Comparison of ENCODE assay signal across 30 cellular contexts in the genomic region with DNA sequence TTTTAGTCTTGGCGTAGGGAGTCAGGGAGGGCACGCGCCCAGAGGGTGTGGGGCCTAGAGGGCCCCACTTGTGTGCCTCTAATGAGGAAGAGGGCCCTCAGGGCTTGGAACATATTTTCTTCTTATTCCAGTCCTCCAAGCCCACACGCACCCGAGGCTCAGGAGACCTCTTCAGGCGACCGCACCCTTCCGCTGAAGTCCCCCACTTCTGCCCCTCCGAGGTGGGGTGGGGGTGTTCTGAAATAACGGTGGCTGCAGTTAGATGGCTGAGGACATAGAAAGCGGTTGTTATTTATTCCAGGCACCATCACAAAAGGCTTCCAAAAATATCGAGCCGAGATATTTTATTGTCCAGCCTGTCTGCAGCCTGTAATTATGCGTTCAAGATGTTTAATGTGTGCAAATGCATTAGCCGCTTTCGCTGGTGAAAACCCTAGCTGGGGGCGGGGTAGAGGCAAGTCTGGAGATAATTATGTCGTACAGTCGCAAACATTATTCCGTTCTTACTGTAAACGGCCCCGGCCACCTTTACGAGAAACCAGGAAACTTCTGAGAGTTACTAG. TPM values are rescaled to one million over a fixed set of nuclear protein-coding genes. Genes with fewer than 3 reads are reported as not detected.
A peak's percentile ranks its signal among the peaks of the same experiment; 100 is the strongest.
DNase-seq lines count a peak whose midpoint lies in the region; ATAC-seq and TF ChIP-seq lines count a peak whose summit lies in the region.
"Had no signal": no experiment of that assay in that cellular context is flagged by ENCODE, and none has a peak within 500 bp of the region (broad histone marks: within the 10 kb centered on the region; RNA-seq: fewer than 3 reads in every experiment).

No MANE protein-coding gene starts in this region.

- H3K4me2 ChIP-seq in MM.1S (ENCODE audit: low read depth, low read length) = no peak overlapping the region

- H3K9me3 ChIP-seq in left ventricle myocardium inferior (replicated peaks) = no peaks in the 10 kb centered on the region
- no peaks in the 10 kb centered on the region for H3K9me3 ChIP-seq in heart left ventricle
- no peaks in the 10 kb centered on the region for H3K9me3 ChIP-seq in upper lobe of right lung
- no peaks in the 10 kb centered on the region for H3K9me3 ChIP-seq in MM.1S (replicated peaks; ENCODE audit: insufficient read depth, low read length)
- H3K9me3 ChIP-seq: body of pancreas, heart right ventricle, tibial artery had no signal

- H3K4me3 ChIP-seq in left ventricle myocardium inferior = peak overlapping the region; percentile 25
- H3K4me3 ChIP-seq in heart left ventricle = no peak overlapping the region
- no peak overlapping the region for H3K4me3 ChIP-seq in upper lobe of right lung
- no peak overlapping the region for H3K4me3 ChIP-seq in MM.1S (ENCODE audit: low read length)
- H3K4me3 ChIP-seq: body of pancreas, heart right ventricle, tibial artery had no signal

- H3K9me2 ChIP-seq in MM.1S (replicated peaks; ENCODE audit: insufficient read depth, low read length) = no peaks in the 10 kb centered on the region

- intact Hi-C loops in left ventricle myocardium inferior (cut with micrococcal nuclease) (no loop called here), heart left ventricle (cut with DNase I) (loop anchor here in 8 of 10 donors (5.0 to 10.0 kb wide), 5 partner anchors 362 to 810 kb away; no protein-coding TSS in a partner anchor), upper lobe of right lung (cut with DNase I) (no loop called here)

- H3F3A ChIP-seq in MM.1S (ENCODE audit: insufficient read depth, low read length) = no peaks in the 10 kb centered on the region

- H3K36me3 ChIP-seq in left ventricle myocardium inferior (no peaks in the 10 kb centered on the region), heart left ventricle (no peaks in the 10 kb centered on the region), upper lobe of right lung (no peaks in the 10 kb centered on the region), MM.1S (replicated peaks; ENCODE audit: insufficient read depth, low read length) (no peaks in the 10 kb centered on the region)
- H3K36me3 ChIP-seq: heart right ventricle, tibial artery had no signal

- DNase-seq in left ventricle myocardium inferior (no peak), heart left ventricle (no peak), NCI-H748 (lab: John Stamatoyannopoulos, UW; ENCODE audit: unreplicated experiment) (peak; percentile 73), left kidney (ENCODE audit: low read depth, low spot score) (peak; percentile 48), upper lobe of right lung (peak; percentile 40), MM.1S (no peak), kidney glomerular epithelial cell (lab: John Stamatoyannopoulos, UW) (no peak)
- DNase-seq: activated B cell treated with CpG ODN at 0.5 μM for 24 hours; activated CD4-positive, alpha-beta T cell treated with anti-CD3 and anti-CD28 coated beads, Interleukin-2, amount 50 U/mL, for 4 hours; body of pancreas; C1 segment of cervical spinal cord; cerebellar nuclear complex; DMS79 treated with DMSO at 0.1 percent for 48 hours; HCEC 1CT; heart right ventricle; immature natural killer cell; IMR-90; NCI-H146; NCI-H82; OCI-M1; stimulated activated naive CD8-positive, alpha-beta T cell treated with anti-CD3 and anti-CD28 coated beads, Interleukin-15, amount 100 ng/mL, for 72 hours; T-helper 9 cell had no signal

- H3K79me2 ChIP-seq in MM.1S (ENCODE audit: low read length) = no peaks in the 10 kb centered on the region

- ATAC-seq in heart left ventricle = no peak
- no peak for ATAC-seq in upper lobe of right lung
- no peak for ATAC-seq in GM21619 (IDR thresholded peaks at IDR 0.05; ENCODE audit: unreplicated experiment)
- ATAC-seq: activated T-helper 17 cell treated with anti-CD3 and anti-CD28 coated beads, Interleukin-2, amount 50 U/mL, for 72 hours; body of pancreas had no signal

- H2AFZ ChIP-seq in MM.1S (ENCODE audit: low read length) = no peak overlapping the region

- H3K27me3 ChIP-seq in left ventricle myocardium inferior (ENCODE audit: low read depth) = peaks cover 100% of the 10 kb centered on the region
- H3K27me3 ChIP-seq in heart left ventricle = peaks cover 45 to 98% (median 76%) of the 10 kb centered on the region in 9 donors
- H3K27me3 ChIP-seq in upper lobe of right lung = peaks cover 85% of the 10 kb centered on the region
- H3K27me3 ChIP-seq in MM.1S (replicated peaks; ENCODE audit: insufficient read depth, low read length) = no peaks in the 10 kb centered on the region

- no peak for TF ChIP-seq CTCF in left ventricle myocardium inferior (IDR thresholded peaks at IDR 0.05; ENCODE audit: borderline replicate concordance)
- TF ChIP-seq CTCF in heart left ventricle (IDR thresholded peaks at IDR 0.05) = no peak
- TF ChIP-seq CTCF in upper lobe of right lung (IDR thresholded peaks at IDR 0.05) = no peak
- no peak for TF ChIP-seq CTCF in MM.1S (IDR thresholded peaks at IDR 0.05; ENCODE audit: low read length)

- no peak overlapping the region for H3K9ac ChIP-seq in MM.1S (ENCODE audit: low read length)

- H3K4me1 ChIP-seq in left ventricle myocardium inferior (peaks cover 20% of the 10 kb centered on the region), heart left ventricle (peaks cover 0 to 22% (median 7%) of the 10 kb centered on the region in 12 donors), upper lobe of right lung (peaks cover 12% of the 10 kb centered on the region), MM.1S (ENCODE audit: low read length) (no peaks in the 10 kb centered on the region)

- H3K27ac ChIP-seq in left ventricle myocardium inferior (replicated peaks) = no peak overlapping the region
- H3K27ac ChIP-seq in heart left ventricle = no peak overlapping the region
- no peak overlapping the region for H3K27ac ChIP-seq in upper lobe of right lung
- no peak overlapping the region for H3K27ac ChIP-seq in MM.1S (ENCODE audit: low read length)
- H3K27ac ChIP-seq: body of pancreas, epithelial cell of prostate, heart right ventricle, tibial artery had no signal

- 9 to 14% (median 12%) methylated on average over 23 of the region's 23 CpGs for WGBS in heart left ventricle, 4 donors

- no peak for TF ChIP-seq POLR2A in heart left ventricle (IDR thresholded peaks at IDR 0.05)

- no peaks in the 10 kb centered on the region for H4K20me1 ChIP-seq in MM.1S (ENCODE audit: insufficient read depth, low read length)

RNA-seq across cellular contexts. Expression of a gene that starts 12.8 kb away (rescaled TPM):
- total RNA-seq in left ventricle myocardium inferior = not detected
- not detected for total RNA-seq in heart left ventricle
- not detected for polyA plus RNA-seq in heart left ventricle
- total RNA-seq in upper lobe of right lung = not detected
- total RNA-seq: activated B cell treated with CpG ODN at 0.5 μM for 24 hours; activated T-helper 17 cell treated with anti-CD3 and anti-CD28 coated beads, Interleukin-2, amount 50 U/mL, for 72 hours; body of pancreas; heart right ventricle; IMR-90 had no signal
- polyA plus RNA-seq: AG04450, heart right ventricle, immature natural killer cell, IMR-90 had no signal

RNA-seq across cellular contexts. Expression of a gene that starts 27.6 kb away (rescaled TPM):
- total RNA-seq in left ventricle myocardium inferior (not detected), heart left ventricle (not detected), upper lobe of right lung (not detected)
- polyA plus RNA-seq in heart left ventricle = not detected
- total RNA-seq: activated B cell treated with CpG ODN at 0.5 μM for 24 hours; activated T-helper 17 cell treated with anti-CD3 and anti-CD28 coated beads, Interleukin-2, amount 50 U/mL, for 72 hours; body of pancreas; heart right ventricle; IMR-90; mononuclear cell had no signal
- polyA plus RNA-seq: heart right ventricle, immature natural killer cell had no signal

RNA-seq across cellular contexts. Expression of a gene that starts 29.9 kb away (rescaled TPM):
- total RNA-seq in left ventricle myocardium inferior (not detected), heart left ventricle (not detected), upper lobe of right lung (not detected)
- not detected for polyA plus RNA-seq in heart left ventricle
- total RNA-seq: activated B cell treated with CpG ODN at 0.5 μM for 24 hours; activated T-helper 17 cell treated with anti-CD3 and anti-CD28 coated beads, Interleukin-2, amount 50 U/mL, for 72 hours; body of pancreas; fibroblast of villous mesenchyme; heart right ventricle; IMR-90; lower leg skin; mononuclear cell had no signal
- polyA plus RNA-seq: AG04450, heart right ventricle, immature natural killer cell, IMR-90 had no signal

RNA-seq across cellular contexts. Expression of a gene that starts 38.5 kb away (rescaled TPM):
- total RNA-seq in left ventricle myocardium inferior (not detected), heart left ventricle (under 1 TPM in 2 of 9 donors, not detected in 7; 0.18 to 0.36 TPM), upper lobe of right lung (0.38 TPM)
- under 1 TPM in 1 of 2 donors, not detected in 1; 0.06 TPM for polyA plus RNA-seq in heart left ventricle
- total RNA-seq: activated T-helper 17 cell treated with anti-CD3 and anti-CD28 coated beads, Interleukin-2, amount 50 U/mL, for 72 hours had no signal

RNA-seq across cellular contexts. Expression of a gene that starts 47.3 kb away (rescaled TPM):
- not detected for total RNA-seq in left ventricle myocardium inferior
- total RNA-seq in heart left ventricle = under 1 TPM in 1 of 9 donors, not detected in 8; 0.29 TPM
- not detected for polyA plus RNA-seq in heart left ventricle
- total RNA-seq in upper lobe of right lung = 1.2 TPM
- total RNA-seq: activated B cell treated with CpG ODN at 0.5 μM for 24 hours; activated T-helper 17 cell treated with anti-CD3 and anti-CD28 coated beads, Interleukin-2, amount 50 U/mL, for 72 hours; body of pancreas; heart right ventricle had no signal
- polyA plus RNA-seq: heart right ventricle had no signal

Comparison
In these comparisons a context has a peak if more than half of its experiments do, and no peak if none do; other contexts are left out.
1. intact Hi-C loops: an anchor here in heart left ventricle (5.0 to 10.0 kb wide); none called in left ventricle myocardium inferior and upper lobe of right lung.
2. DNase-seq: peak in NCI-H748 (single experiment), left kidney (single experiment) and upper lobe of right lung (single experiment); none in left ventricle myocardium inferior (single experiment), heart left ventricle (0 of 5), MM.1S (single experiment) and kidney glomerular epithelial cell (single experiment).